Comparison of ENCODE assay signal across 36 cellular contexts in the genomic region with DNA sequence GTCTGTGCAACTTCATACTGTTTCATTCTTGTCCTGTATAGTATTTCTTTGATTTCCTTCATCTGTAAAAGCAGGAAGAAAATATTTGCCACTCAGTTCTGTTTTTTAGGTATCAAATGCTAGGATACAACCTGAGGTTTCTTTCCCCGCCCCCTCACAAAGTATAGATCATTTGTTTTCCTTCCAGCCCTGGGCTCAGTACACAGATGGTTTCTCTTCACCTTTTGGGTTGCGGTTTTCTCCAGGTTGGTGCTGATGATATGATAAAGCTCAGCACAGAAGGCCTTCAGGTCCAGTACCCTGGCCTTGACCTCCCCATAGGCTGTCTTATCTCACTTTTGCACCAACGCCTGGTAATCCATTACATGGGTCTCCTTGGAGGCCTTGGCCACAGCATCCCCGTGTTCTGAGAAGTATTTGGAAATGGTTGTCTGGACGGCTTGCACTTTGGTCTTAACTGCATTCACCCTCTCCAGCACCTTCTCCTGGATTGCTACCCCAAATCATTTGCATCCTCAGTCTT. TPM values are rescaled to one million over a fixed set of nuclear protein-coding genes. Genes with fewer than 3 reads are reported as not detected.
DNase-seq lines count a peak whose midpoint lies in the region; ATAC-seq, FAIRE-seq and TF ChIP-seq lines count a peak whose summit lies in the region.
"Had no signal": no experiment of that assay in that cellular context is flagged by ENCODE, and none has a peak within 500 bp of the region (broad histone marks: within the 10 kb centered on the region; RNA-seq: fewer than 3 reads in every experiment).

No MANE protein-coding gene starts in this region.

- H3K4me1 Mint-ChIP-seq in neural progenitor cell (peaks cover 17% of the 10 kb centered on the region), type B pancreatic cell (ENCODE audit: unreplicated experiment) (peaks cover 38% of the 10 kb centered on the region), T-cell (peaks cover 46 to 59% (median 57%) of the 10 kb centered on the region in 3 donors)

- H3K27ac ChIP-seq in HUES48 (ENCODE audit: low read depth, low read length) (peak overlapping the region; percentile 50), K562 (ENCODE audit: extremely low read depth, low read depth, low read length) (no peak overlapping the region), neural progenitor cell (no peak overlapping the region)
- H3K27ac ChIP-seq: C4-2B, GM23248 had no signal

- H4K20me1 ChIP-seq in K562 (replicated peaks; ENCODE audit: control insufficient read depth, insufficient read depth, low read length): peaks cover 6% of the 10 kb centered on the region; the same call in 1 of the 2 replicates
- peaks cover 66% of the 10 kb centered on the region for H4K20me1 ChIP-seq in neural progenitor cell (ENCODE audit: low read depth)

- H3K9me3 ChIP-seq in HUES48 (ENCODE audit: control insufficient read depth, insufficient read depth, low read length) (no peaks in the 10 kb centered on the region), K562 (replicated peaks; ENCODE audit: control insufficient read depth, insufficient read depth, low read depth, low read length) (no peaks in the 10 kb centered on the region), neural progenitor cell (ENCODE audit: low read depth) (no peaks in the 10 kb centered on the region)
- H3K9me3 ChIP-seq: pancreas, right atrium auricular region, tibial nerve had no signal

- in situ Hi-C loops in K562 (cut with MboI): no loop called here

- POLR2A ChIA-PET in K562 (lab: Yijun Ruan, JAX) (no interaction called here), T-cell (lab: Charles Lee) (interaction anchor here in 1 of 2 donors (0.5 kb wide), 1 partner anchor 147 kb away, joined by 3 read pairs; no protein-coding TSS in a partner anchor)

- H3K9ac ChIP-seq in HUES48 (ENCODE audit: low read depth, low read length): no peak overlapping the region
- no peak overlapping the region for H3K9ac ChIP-seq in K562 (ENCODE audit: insufficient read depth in 1 of 2, low read depth in 2 of 2, low read length in 2 of 2)
- H3K9ac ChIP-seq in neural progenitor cell: no peak overlapping the region
- H3K9ac ChIP-seq: GM23248 had no signal

- H3K36me3 Mint-ChIP-seq in neural progenitor cell (no peaks in the 10 kb centered on the region), type B pancreatic cell (peaks cover 8% of the 10 kb centered on the region), T-cell (peaks cover 21% of the 10 kb centered on the region)

- H3K36me3 ChIP-seq in HUES48 (ENCODE audit: control insufficient read depth, insufficient read depth, low read length) (no peaks in the 10 kb centered on the region), K562 (ENCODE audit: control insufficient read depth, insufficient read depth, low read length) (no peaks in the 10 kb centered on the region), neural progenitor cell (no peaks in the 10 kb centered on the region)
- H3K36me3 ChIP-seq: pancreas, right atrium auricular region, tibial nerve had no signal

- H3K9me3 Mint-ChIP-seq in neural progenitor cell (no peaks in the 10 kb centered on the region), type B pancreatic cell (peaks cover 4% of the 10 kb centered on the region), T-cell (no peaks in the 10 kb centered on the region)
- H3K9me3 Mint-ChIP-seq: activated naive CD8-positive, alpha-beta T cell treated with anti-CD3 and anti-CD28 coated beads, Interleukin-2, amount 50 U/mL, for 24 hours; memory B cell; neural crest cell; stimulated activated naive CD8-positive, alpha-beta T cell treated with anti-CD3 and anti-CD28 coated beads, Interleukin-15, amount 100 ng/mL, for 72 hours had no signal

- intact Hi-C loops in K562 (cut with micrococcal nuclease): no loop called here

- no peak overlapping the region for H3K27ac Mint-ChIP-seq in neural progenitor cell
- peak overlapping the region; percentile 96 for H3K27ac Mint-ChIP-seq in type B pancreatic cell
- H3K27ac Mint-ChIP-seq in T-cell: peak overlapping the region in 1 of 2 donors; percentile 64

- H3K4me3 ChIP-seq in HUES48 (ENCODE audit: low read depth, low read length): no peak overlapping the region
- H3K4me3 ChIP-seq in K562: no peak overlapping the region
- H3K4me3 ChIP-seq in neural progenitor cell: no peak overlapping the region
- H3K4me3 ChIP-seq: GM23248, pancreas, right atrium auricular region, smooth muscle cell, tibial nerve had no signal

- WGBS in K562 (ENCODE audit: insufficient coverage, low coverage, missing lambda C conversion rate): 2% methylated on average over 5 of the region's 5 CpGs

- peak; percentile 71 for FAIRE-seq in K562 (lab: Jason Lieb, UNC)
- FAIRE-seq: endometrium, frontal cortex, pancreas, TTC549 had no signal

- peak; percentile 72 for ATAC-seq in K562
- no peak for ATAC-seq in T-cell (replicated peaks in 1 of 4)
- no peak for ATAC-seq in GM19467 (IDR thresholded peaks at IDR 0.05; ENCODE audit: unreplicated experiment)
- no peak for ATAC-seq in HG03159 (IDR thresholded peaks at IDR 0.05; ENCODE audit: unreplicated experiment)
- ATAC-seq: activated naive CD8-positive, alpha-beta T cell treated with anti-CD3 and anti-CD28 coated beads, Interleukin-2, amount 50 U/mL, for 24 hours; pancreas; stimulated activated naive CD8-positive, alpha-beta T cell treated with anti-CD3 and anti-CD28 coated beads, Interleukin-15, amount 100 ng/mL, for 72 hours had no signal

- peaks cover 16% of the 10 kb centered on the region for H3F3A ChIP-seq in neural progenitor cell (ENCODE audit: low read depth)

- H2AFZ ChIP-seq in K562 (ENCODE audit: low read depth, low read length) (no peak overlapping the region), neural progenitor cell (replicated peaks) (no peak overlapping the region)
- H2AFZ ChIP-seq: GM23248 had no signal

- no peak for TF ChIP-seq CTCF in K562 (IDR thresholded peaks at IDR 0.05 in 2 of 3, conservative IDR thresholded peaks at IDR 0.05 in 1 of 3; ENCODE audit: insufficient read depth in 2 of 3, low read depth in 1 of 3, low read length in 3 of 3)
- TF ChIP-seq CTCF in neural progenitor cell (IDR thresholded peaks at IDR 0.05): no peak
- TF ChIP-seq CTCF in type B pancreatic cell (conservative IDR thresholded peaks at IDR 0.05): no peak

- H3K4me2 ChIP-seq in K562 (ENCODE audit: insufficient read depth, low read length) (no peak overlapping the region; the same call in 1 of the 2 replicates), neural progenitor cell (peak overlapping the region; percentile 47)
- H3K4me2 ChIP-seq: smooth muscle cell had no signal

- no peak for TF ChIP-seq RAD21 in K562 (CRISPR knock-in tag; conservative IDR thresholded peaks at IDR 0.05 in 1 of 2, IDR thresholded peaks at IDR 0.05 in 1 of 2)

- H3K79me2 ChIP-seq in K562 (ENCODE audit: control insufficient read depth, insufficient read depth, low read length) (no peaks in the 10 kb centered on the region), neural progenitor cell (ENCODE audit: low read depth) (peaks cover 68% of the 10 kb centered on the region)

- no peaks in the 10 kb centered on the region for H3K9me1 ChIP-seq in K562 (ENCODE audit: control insufficient read depth, insufficient read depth, low read length)

- TF ChIP-seq POLR2A in K562 (conservative IDR thresholded peaks at IDR 0.05): no peak

- H3K27me3 Mint-ChIP-seq in neural progenitor cell (ENCODE audit: insufficient read depth, low read depth): peaks cover 2% of the 10 kb centered on the region
- no peaks in the 10 kb centered on the region for H3K27me3 Mint-ChIP-seq in type B pancreatic cell
- H3K27me3 Mint-ChIP-seq in T-cell: no peaks in the 10 kb centered on the region
- H3K27me3 Mint-ChIP-seq: activated naive CD8-positive, alpha-beta T cell treated with anti-CD3 and anti-CD28 coated beads, Interleukin-2, amount 50 U/mL, for 24 hours; memory B cell; stimulated activated naive CD8-positive, alpha-beta T cell treated with anti-CD3 and anti-CD28 coated beads, Interleukin-15, amount 100 ng/mL, for 72 hours had no signal

- H3K27me3 ChIP-seq in HUES48 (ENCODE audit: control insufficient read depth, insufficient read depth, low read length): no peaks in the 10 kb centered on the region
- H3K27me3 ChIP-seq in K562 (ENCODE audit: control insufficient read depth in 2 of 2, insufficient read depth in 2 of 2, low read length in 2 of 2): peaks cover 12% of the 10 kb centered on the region in 2 experiments; a peak in 4 of 5 replicates
- H3K27me3 ChIP-seq in neural progenitor cell: no peaks in the 10 kb centered on the region
- H3K27me3 ChIP-seq: pancreas, right atrium auricular region, tibial nerve had no signal

- BruUV-seq in K562 (replicated peaks; lab: Mats Ljungman, UMichigan): no TSS peak

- TF ChIP-seq EP300 in K562 (IDR thresholded peaks at IDR 0.05; ENCODE audit: low read length): no peak

- DNase-seq in K562 (ENCODE audit: extremely low read depth in 1 of 4, low spot score in 3 of 4): peak in 2 of 4 experiments; percentile 41 to 66
- DNase-seq in neural progenitor cell (ENCODE audit: low spot score): no peak
- DNase-seq in type B pancreatic cell (ENCODE audit: extremely low spot score, unreplicated experiment): no peak
- DNase-seq in T-cell: no peak
- no peak for DNase-seq in Ammon's horn (ENCODE audit: low spot score)
- DNase-seq: activated CD4-positive, alpha-beta T cell treated with anti-CD3 and anti-CD28 coated beads, Interleukin-2, amount 50 U/mL, for 4 hours; activated gamma-delta T cell treated with Interleukin-2 at 50 U/mL for 16 hours; activated naive CD8-positive, alpha-beta T cell treated with anti-CD3 and anti-CD28 coated beads, Interleukin-2, amount 50 U/mL, for 24 hours; activated T-cell treated with anti-CD3 and anti-CD28 coated beads, Interleukin-2, amount 50 U/mL, for 48 hours; cerebellar nuclear complex; DMS79 treated with DMSO at 0.1 percent for 48 hours; GM23248; KBM-7; NCI-H1105 treated with DMSO at 0.1 percent for 48 hours; NCI-H187 treated with DMSO at 0.1 percent for 48 hours; NCI-H2171; NCI-H510A; pancreas; stimulated activated CD4-positive, alpha-beta T cell treated with anti-CD3 and anti-CD28 coated beads, Interleukin-1b, Interleukin-23, amount 100 ng/mL, for 48 hours; stimulated activated naive CD8-positive, alpha-beta T cell treated with anti-CD3 and anti-CD28 coated beads, Interleukin-15, amount 100 ng/mL, for 72 hours; T-helper 1 cell had no signal

- CTCF ChIA-PET in K562 (lab: Yijun Ruan, JAX; ENCODE audit: low intra/inter-chr PET ratio): no interaction called here
- CTCF ChIA-PET in T-cell (lab: Charles Lee): no interaction called here

- peaks cover 36% of the 10 kb centered on the region for H3K4me1 ChIP-seq in HUES48 (ENCODE audit: control insufficient read depth, insufficient read depth, low read length)
- peaks cover 3 to 7% of the 10 kb centered on the region in 2 experiments; a peak in 3 of 5 replicates for H3K4me1 ChIP-seq in K562 (replicated peaks in 1 of 2; ENCODE audit: control insufficient read depth in 2 of 2, insufficient read depth in 2 of 2, low read length in 2 of 2)
- peaks cover 39% of the 10 kb centered on the region for H3K4me1 ChIP-seq in neural progenitor cell

- no peak overlapping the region for H3K4me3 Mint-ChIP-seq in neural progenitor cell
- peak overlapping the region; percentile 74 for H3K4me3 Mint-ChIP-seq in type B pancreatic cell
- no peak overlapping the region for H3K4me3 Mint-ChIP-seq in T-cell
- H3K4me3 Mint-ChIP-seq: activated naive CD8-positive, alpha-beta T cell treated with anti-CD3 and anti-CD28 coated beads, Interleukin-2, amount 50 U/mL, for 24 hours; memory B cell; neural crest cell had no signal

RNA-seq across cellular contexts. Expression of a gene that starts 35.2 kb away (rescaled TPM):
- not detected in 2 replicates for total RNA-seq in K562 (2011; cell fraction: chromatin; rRNA removed; ENCODE audit: low replicate concordance)
- not detected in 2 replicates for total RNA-seq in K562 (2011; cell fraction: nucleolus; rRNA removed)
- not detected in 2 replicates for total RNA-seq in K562 (2011; cell fraction: nucleoplasm; rRNA removed)
- not detected in 2 replicates for total RNA-seq in K562 (2014; rRNA removed)
- not detected in 2 replicates for total RNA-seq in K562 (2014; rRNA removed; fragmentation: Illumina TruSeq; extraction: Trizol)
- total RNA-seq in K562 (2015; rRNA removed; fragmentation: Illumina TruSeq; extraction: Trizol): not detected in 2 replicates
- not detected in 2 replicates for total RNA-seq in K562 (2021)
- not detected in 2 replicates for polyA plus RNA-seq in K562 (2011; rRNA removed)
- not detected in 2 replicates for polyA plus RNA-seq in K562 (2011; cell fraction: cytosol; rRNA removed)
- polyA plus RNA-seq in K562 (2011; cell fraction: nucleus; rRNA removed): not detected in 2 replicates
- not detected in 2 replicates for polyA plus RNA-seq in K562 (2012)
- not detected in 2 replicates for polyA plus RNA-seq in K562 (2014; fragmentation: Illumina TruSeq; extraction: Trizol)
- polyA plus RNA-seq in K562 (2014; fragmentation: Nextera tagmentation; extraction: Ambion mirVana): not detected
- polyA plus RNA-seq in K562 (2014; rRNA removed): not detected in 2 replicates
- polyA minus RNA-seq in K562 (2011; rRNA and poly(A)+ RNA removed): not detected in 2 replicates
- not detected in 2 replicates for polyA minus RNA-seq in K562 (2011; cell fraction: cytosol; rRNA and poly(A)+ RNA removed)
- not detected in 2 replicates for polyA minus RNA-seq in K562 (2011; cell fraction: nucleus; rRNA and poly(A)+ RNA removed)
- total RNA-seq in neural progenitor cell (ENCODE audit: low replicate concordance): not detected in 2 replicates
- total RNA-seq in type B pancreatic cell (ENCODE audit: low replicate concordance): not detected in 2 replicates
- 1 to 10 TPM; 1.4 to 2.3 (median 1.7) TPM for total RNA-seq in T-cell
- total RNA-seq: dermis microvascular lymphatic vessel endothelial cell, frontal cortex, GM23248, HT1080, M059J, neural crest cell, smooth muscle cell had no signal
- polyA plus RNA-seq: GM23248, smooth muscle cell had no signal
